In the genomic region with DNA sequence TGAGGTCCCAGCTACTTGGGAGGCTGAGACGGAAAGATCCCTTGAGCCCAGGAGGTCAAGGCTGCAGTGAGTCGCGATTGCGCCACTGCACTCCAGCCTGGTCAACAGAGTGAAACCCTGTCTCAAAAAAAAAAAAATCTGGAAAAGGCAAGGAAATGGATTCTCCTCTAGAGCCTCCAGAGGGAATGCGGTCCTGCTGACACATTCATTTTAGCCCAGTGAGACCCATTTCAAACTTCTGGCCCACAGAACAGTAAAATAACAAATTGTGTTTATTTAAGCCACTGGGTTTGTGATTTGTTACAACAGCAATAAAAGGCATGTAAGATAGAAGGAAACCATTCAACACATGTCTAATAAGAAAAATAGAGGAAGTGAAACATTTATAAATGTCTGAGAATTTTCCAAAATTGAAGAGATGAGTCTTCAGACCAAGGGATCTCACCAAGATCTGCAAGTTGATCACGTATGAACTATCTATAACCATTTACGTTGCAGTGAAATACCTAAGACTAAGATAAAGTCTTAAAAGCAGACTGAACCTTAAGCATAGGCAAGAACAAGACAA, we compare ENCODE assay signal across 40 cellular contexts. TPM values are rescaled to one million over a fixed set of nuclear protein-coding genes. Genes with fewer than 3 reads are reported as not detected.
"Had no signal": no experiment of that assay in that cellular context is flagged by ENCODE, and none has a peak within 500 bp of the region (broad histone marks: within the 10 kb centered on the region; RNA-seq: fewer than 3 reads in every experiment).

HTR3E (plus strand) TSS at position 254 of the 568 bp plus-strand sequence. CDS start 466 bp downstream, outside the sequence.

- H3K36me3 ChIP-seq: brain microvascular endothelial cell, gastroesophageal sphincter, left ventricle myocardium inferior, ovary, sigmoid colon, stomach, suprapubic skin, tibial artery, upper lobe of right lung, WERI-Rb-1 had no signal

- H3K9me3 ChIP-seq: ovary, upper lobe of right lung had no signal

- H3K79me2 ChIP-seq: hepatocyte had no signal

- H3K27ac Mint-ChIP-seq: activated T-helper 1 cell treated with anti-CD3 and anti-CD28 coated beads, Interleukin-12 subunit alpha, Interleukin-12 subunit beta, Interleukin-2, Interleukin-4 antibody, amounts not matched to agents 30 ng/mL and 10 ng/mL and 1 ng/mL, durations not matched to agents 14 hours and 24 hours and 36 hours; effector memory CD8-positive, alpha-beta T cell; nephron; progenitor cell of endocrine pancreas; stimulated activated memory B cell treated with anti-CD40 and anti-IgM and Interleukin-4, amounts not matched to agents 10 μg/mL and 1 μg/mL and 100 μg/mL, for 72 hours had no signal

- H3K4me3 Mint-ChIP-seq: activated T-helper 1 cell treated with anti-CD3 and anti-CD28 coated beads, Interleukin-12 subunit alpha, Interleukin-12 subunit beta, Interleukin-2, Interleukin-4 antibody, amounts not matched to agents 30 ng/mL and 10 ng/mL and 1 ng/mL, durations not matched to agents 14 hours and 24 hours and 36 hours; effector memory CD8-positive, alpha-beta T cell; nephron; stimulated activated memory B cell treated with anti-CD40 and anti-IgM and Interleukin-4, amounts not matched to agents 10 μg/mL and 1 μg/mL and 100 μg/mL, for 72 hours had no signal

- DNase-seq: activated CD4-positive, alpha-beta T cell treated with anti-CD3 and anti-CD28 coated beads for 48 hours; activated CD4-positive, alpha-beta T cell treated with anti-CD3 and anti-CD28 coated beads, Interleukin-2, amount 50 U/mL, for 48 hours; activated CD8-positive, alpha-beta memory T cell treated with anti-CD3 and anti-CD28 coated beads for 24 hours; activated gamma-delta T cell; activated naive CD4-positive, alpha-beta T cell treated with anti-CD3 and anti-CD28 coated beads, Interleukin-2, amount 50 U/mL, for 16 hours; activated T-cell treated with anti-CD3 and anti-CD28 coated beads, Interleukin-2, amount 50 U/mL, for 1 hour; amniotic stem cell; brain microvascular endothelial cell; effector memory CD8-positive, alpha-beta T cell; erythroblast; islet precursor cell; left ventricle myocardium inferior; mucosa of descending colon; ovary; sigmoid colon; stimulated activated CD4-positive, alpha-beta T cell treated with anti-CD3 and anti-CD28 coated beads, Interleukin-1b, Interleukin-23, amount 100 ng/mL, for 48 hours; stimulated activated CD4-positive, alpha-beta T cell treated with anti-CD3 and anti-CD28 coated beads, Interleukin-4, amount 100 ng/mL, for 4 hours; stimulated activated CD8-positive, alpha-beta memory T cell treated with anti-CD3 and anti-CD28 coated beads, Interleukin-4, amount 100 ng/mL, for 48 hours; stomach; T1000; tibial artery; upper lobe of right lung; WERI-Rb-1 had no signal

- ATAC-seq: activated CD4-positive, CD25-positive, alpha-beta regulatory T cell treated with anti-CD3 and anti-CD28 coated beads, Interleukin-2, amount 50 U/mL, for 24 hours; effector memory CD8-positive, alpha-beta T cell; gastroesophageal sphincter; mucosa of descending colon; stimulated activated memory B cell treated with anti-CD40 and anti-IgM and Interleukin-4, amounts not matched to agents 10 μg/mL and 1 μg/mL and 100 μg/mL, for 72 hours; upper lobe of right lung had no signal

- H3K4me1 ChIP-seq: gastroesophageal sphincter, left ventricle myocardium inferior, sigmoid colon, stomach, suprapubic skin, tibial artery, upper lobe of right lung had no signal

- H3K4me2 ChIP-seq: hepatocyte, smooth muscle cell had no signal

- FAIRE-seq: astrocyte had no signal

- H3K36me3 Mint-ChIP-seq: stimulated activated memory B cell treated with anti-CD40 and anti-IgM and Interleukin-4, amounts not matched to agents 10 μg/mL and 1 μg/mL and 100 μg/mL, for 72 hours had no signal

- H3K27ac ChIP-seq: brain microvascular endothelial cell, coronary artery, gastroesophageal sphincter, hepatocyte, left ventricle myocardium inferior, ovary, sigmoid colon, stomach, suprapubic skin, tibial artery, upper lobe of right lung, WERI-Rb-1 had no signal

- H3K27me3 ChIP-seq: brain microvascular endothelial cell, hepatocyte, ovary, sigmoid colon, upper lobe of right lung had no signal

- H3K4me3 ChIP-seq: coronary artery, gastroesophageal sphincter, hepatocyte, left ventricle myocardium inferior, lung, mucosa of descending colon, ovary, sigmoid colon, smooth muscle cell, stomach, suprapubic skin, tibial artery, upper lobe of right lung had no signal

- H2AFZ ChIP-seq: hepatocyte had no signal

RNA-seq across cellular contexts. Expression of gene HTR3E, which starts in this region (rescaled TPM):
- total RNA-seq: activated T-helper 1 cell treated with anti-CD3 and anti-CD28 coated beads, Interleukin-12 subunit alpha, Interleukin-12 subunit beta, Interleukin-2, Interleukin-4 antibody, amounts not matched to agents 30 ng/mL and 10 ng/mL and 1 ng/mL, durations not matched to agents 14 hours and 24 hours and 36 hours; astrocyte; cardiac septum; cerebellum; fibroblast of villous mesenchyme; gastroesophageal sphincter; hepatocyte; left ventricle myocardium inferior; lung; mesenteric fat pad; ovary; progenitor cell of endocrine pancreas; renal cortical epithelial cell; sigmoid colon; smooth muscle cell; stomach; upper lobe of right lung had no signal
- polyA plus RNA-seq: hepatocyte, lung, ovary, smooth muscle cell, stomach had no signal
